10 cellular contexts compared by ENCODE assay signal in the genomic region with DNA sequence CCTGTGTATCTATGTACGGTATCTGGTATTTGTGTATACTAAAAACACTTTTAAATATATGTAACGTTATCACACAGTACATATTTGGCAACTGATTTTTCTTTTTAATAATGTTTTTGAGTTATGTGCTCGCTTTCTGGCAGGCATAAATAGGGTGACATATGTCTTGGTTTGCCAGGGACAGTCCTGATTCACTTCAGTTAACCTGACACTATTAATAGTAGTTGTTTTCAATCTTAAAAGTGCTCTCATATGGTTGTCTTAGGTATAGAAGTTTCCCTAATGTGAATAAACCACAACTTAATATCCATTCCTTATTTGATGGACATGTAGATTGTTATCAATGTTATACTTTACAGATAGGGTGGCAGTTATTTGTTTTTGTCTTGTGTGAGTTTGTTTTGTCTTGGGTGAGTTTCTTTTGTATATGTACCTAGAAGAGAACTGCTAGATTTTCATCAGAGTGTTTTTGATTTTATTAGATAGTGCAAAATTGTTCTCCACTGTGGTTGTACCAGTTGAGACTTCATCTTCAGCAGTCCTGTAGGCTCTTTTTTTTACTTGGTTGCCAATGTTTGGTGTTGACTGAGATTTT. TPM values are rescaled to one million over a fixed set of nuclear protein-coding genes. Genes with fewer than 3 reads are reported as not detected.
DNase-seq lines count a peak whose midpoint lies in the region; ATAC-seq, FAIRE-seq and TF ChIP-seq lines count a peak whose summit lies in the region.
"Had no signal": no experiment of that assay in that cellular context is flagged by ENCODE, and none has a peak within 500 bp of the region (broad histone marks: within the 10 kb centered on the region; RNA-seq: fewer than 3 reads in every experiment).

No MANE protein-coding gene starts in this region.

- H3K36me3 ChIP-seq in mammary epithelial cell (ENCODE audit: insufficient read depth, low read length) (peaks cover 8% of the 10 kb centered on the region), K562 (ENCODE audit: control insufficient read depth, insufficient read depth, low read length) (peaks cover 73% of the 10 kb centered on the region)
- H3K36me3 ChIP-seq: thoracic aorta had no signal

- H3K4me2 ChIP-seq in mammary epithelial cell (ENCODE audit: insufficient read depth, low read depth, low read length): no peak overlapping the region
- no peak overlapping the region; the same call in 1 of the 2 replicates for H3K4me2 ChIP-seq in K562 (ENCODE audit: insufficient read depth, low read length)

- peaks cover 74% of the 10 kb centered on the region for H3K36me3 Mint-ChIP-seq in MCF 10A (ENCODE audit: insufficient read depth, unreplicated experiment)

- TF ChIP-seq RAD21 in K562 (CRISPR knock-in tag; conservative IDR thresholded peaks at IDR 0.05 in 1 of 2, IDR thresholded peaks at IDR 0.05 in 1 of 2): no peak

- peaks cover 14% of the 10 kb centered on the region for H3K4me1 ChIP-seq in mammary epithelial cell (ENCODE audit: insufficient read depth, low read length)
- H3K4me1 ChIP-seq in K562 (replicated peaks in 1 of 2; ENCODE audit: control insufficient read depth in 2 of 2, insufficient read depth in 2 of 2, low read length in 2 of 2): peaks cover 3 to 32% of the 10 kb centered on the region in 2 experiments

- POLR2A ChIA-PET in MCF 10A (lab: Yijun Ruan, JAX): interaction anchor here (1.1 kb wide), 1 partner anchor 13 kb away, joined by 3 read pairs; no protein-coding TSS in a partner anchor
- POLR2A ChIA-PET in K562 (lab: Yijun Ruan, JAX): interaction anchor here (0.8 to 1.6 kb wide), 2 partner anchors 9 to 22 kb away, joined by 4 read pairs; no protein-coding TSS in a partner anchor

- H3K27me3 ChIP-seq in mammary epithelial cell (ENCODE audit: insufficient read depth, low read length) (no peaks in the 10 kb centered on the region), K562 (ENCODE audit: control insufficient read depth in 2 of 2, insufficient read depth in 2 of 2, low read length in 2 of 2) (no peaks in the 10 kb centered on the region)

- no peaks in the 10 kb centered on the region for H3K9me1 ChIP-seq in K562 (ENCODE audit: control insufficient read depth, insufficient read depth, low read length)

- TF ChIP-seq EP300 in K562 (IDR thresholded peaks at IDR 0.05; ENCODE audit: low read length): no peak

- ATAC-seq in HG02852 (IDR thresholded peaks at IDR 0.05; ENCODE audit: unreplicated experiment) (peak; percentile 50), K562 (no peak), HG02981 (IDR thresholded peaks at IDR 0.05; ENCODE audit: unreplicated experiment) (no peak), GM18909 (IDR thresholded peaks at IDR 0.05; ENCODE audit: poor library complexity, unreplicated experiment) (no peak)
- ATAC-seq in stimulated activated naive CD8-positive, alpha-beta T cell treated with anti-CD3 and anti-CD28 coated beads, Interleukin-15, amount 100 ng/mL, for 72 hours: no peak

- no peak overlapping the region for H3K4me3 Mint-ChIP-seq in MCF 10A (ENCODE audit: unreplicated experiment)
- H3K4me3 Mint-ChIP-seq in stimulated activated naive CD8-positive, alpha-beta T cell treated with anti-CD3 and anti-CD28 coated beads, Interleukin-15, amount 100 ng/mL, for 72 hours: peak overlapping the region; percentile 9 to 17
- H3K4me3 Mint-ChIP-seq: HFFc6 had no signal

- no peak for FAIRE-seq in K562 (lab: Jason Lieb, UNC)

- CTCF ChIA-PET in MCF 10A (lab: Yijun Ruan, JAX): no interaction called here
- CTCF ChIA-PET in mammary epithelial cell (lab: Charles Lee; ENCODE audit: low non-redundant PET): no interaction called here
- CTCF ChIA-PET in K562 (lab: Yijun Ruan, JAX; ENCODE audit: low intra/inter-chr PET ratio): no interaction called here

- no peak overlapping the region for H3K27ac ChIP-seq in mammary epithelial cell (ENCODE audit: insufficient read depth, low read depth, low read length)
- H3K27ac ChIP-seq in K562 (ENCODE audit: extremely low read depth, low read depth, low read length): no peak overlapping the region
- H3K27ac ChIP-seq: thoracic aorta had no signal

- no peak overlapping the region for H3K4me3 ChIP-seq in mammary epithelial cell (replicated peaks in 1 of 3; ENCODE audit: insufficient read depth in 1 of 3, low read depth in 2 of 3, low read length in 3 of 3)
- no peak overlapping the region for H3K4me3 ChIP-seq in K562
- H3K4me3 ChIP-seq: thoracic aorta had no signal

- TF ChIP-seq POLR2A in K562 (conservative IDR thresholded peaks at IDR 0.05): no peak

- no peaks in the 10 kb centered on the region for H3K9me3 Mint-ChIP-seq in MCF 10A (ENCODE audit: unreplicated experiment)
- no peaks in the 10 kb centered on the region for H3K9me3 Mint-ChIP-seq in stimulated activated naive CD8-positive, alpha-beta T cell treated with anti-CD3 and anti-CD28 coated beads, Interleukin-15, amount 100 ng/mL, for 72 hours
- H3K9me3 Mint-ChIP-seq: HFFc6 had no signal

- intact Hi-C loops in MCF 10A (cut with micrococcal nuclease): no loop called here
- intact Hi-C loops in mammary epithelial cell (cut with micrococcal nuclease): no loop called here
- intact Hi-C loops in K562 (cut with micrococcal nuclease): loop anchor here (1.0 kb wide), 1 partner anchor 7 kb away; no protein-coding TSS in a partner anchor

- in situ Hi-C loops in mammary epithelial cell (cut with MboI; ENCODE audit: low sequenced_read_pairs in 2 of 2): no loop called here
- in situ Hi-C loops in K562 (cut with MboI): no loop called here

- no peak overlapping the region for H3K9ac ChIP-seq in mammary epithelial cell (ENCODE audit: insufficient read depth, low read length)
- H3K9ac ChIP-seq in K562 (ENCODE audit: insufficient read depth in 1 of 2, low read depth in 2 of 2, low read length in 2 of 2): no peak overlapping the region

- BruUV-seq in MCF 10A (replicated peaks; lab: Mats Ljungman, UMichigan) (no TSS peak), mammary epithelial cell (replicated peaks; lab: Mats Ljungman, UMichigan) (no TSS peak), K562 (replicated peaks; lab: Mats Ljungman, UMichigan) (no TSS peak)

- no peaks in the 10 kb centered on the region for H3K9me3 ChIP-seq in mammary epithelial cell (replicated peaks; ENCODE audit: insufficient read depth, low read length)
- H3K9me3 ChIP-seq in K562 (replicated peaks; ENCODE audit: control insufficient read depth, insufficient read depth, low read depth, low read length): no peaks in the 10 kb centered on the region
- H3K9me3 ChIP-seq: thoracic aorta had no signal

- TF ChIP-seq CTCF in MCF 10A (IDR thresholded peaks at IDR 0.05; ENCODE audit: unreplicated experiment) (no peak), mammary epithelial cell (conservative IDR thresholded peaks at IDR 0.05 in 1 of 2, IDR thresholded peaks at IDR 0.05 in 1 of 2; ENCODE audit: extremely low read depth in 1 of 2, insufficient read depth in 1 of 2, low read depth in 1 of 2, low read length in 2 of 2) (no peak), K562 (IDR thresholded peaks at IDR 0.05 in 2 of 3, conservative IDR thresholded peaks at IDR 0.05 in 1 of 3; ENCODE audit: insufficient read depth in 2 of 3, low read depth in 1 of 3, low read length in 3 of 3) (no peak)

- H3K79me2 ChIP-seq in mammary epithelial cell (ENCODE audit: insufficient read depth, low read length) (peaks cover 100% of the 10 kb centered on the region), K562 (ENCODE audit: control insufficient read depth, insufficient read depth, low read length) (peaks cover 100% of the 10 kb centered on the region)

- H2AFZ ChIP-seq in mammary epithelial cell (ENCODE audit: low read depth, low read length) (no peak overlapping the region), K562 (ENCODE audit: low read depth, low read length) (no peak overlapping the region)

- H3K27me3 Mint-ChIP-seq in MCF 10A (ENCODE audit: insufficient read depth, unreplicated experiment): no peaks in the 10 kb centered on the region
- no peaks in the 10 kb centered on the region for H3K27me3 Mint-ChIP-seq in stimulated activated naive CD8-positive, alpha-beta T cell treated with anti-CD3 and anti-CD28 coated beads, Interleukin-15, amount 100 ng/mL, for 72 hours

- 98% methylated on average over 3 of the region's 3 CpGs for WGBS in mammary epithelial cell (ENCODE audit: low coverage, missing lambda C conversion rate)
- 65% methylated on average over 3 of the region's 3 CpGs for WGBS in K562 (ENCODE audit: insufficient coverage, low coverage, missing lambda C conversion rate)

- dilution Hi-C loops in mammary epithelial cell (cut with HindIII; ENCODE audit: low sequenced_read_pairs): no loop called here

- H3K27ac Mint-ChIP-seq in MCF 10A (ENCODE audit: low read depth, unreplicated experiment): peak overlapping the region; percentile 8
- peak overlapping the region in 1 of 2 donors; percentile 9 for H3K27ac Mint-ChIP-seq in stimulated activated naive CD8-positive, alpha-beta T cell treated with anti-CD3 and anti-CD28 coated beads, Interleukin-15, amount 100 ng/mL, for 72 hours

- peaks cover 49% of the 10 kb centered on the region for H4K20me1 ChIP-seq in mammary epithelial cell (ENCODE audit: insufficient read depth, low read length)
- H4K20me1 ChIP-seq in K562 (replicated peaks; ENCODE audit: control insufficient read depth, insufficient read depth, low read length): peaks cover 52% of the 10 kb centered on the region

- peaks cover 61% of the 10 kb centered on the region for H3K4me1 Mint-ChIP-seq in MCF 10A (ENCODE audit: insufficient read depth, unreplicated experiment)
- peaks cover 87% of the 10 kb centered on the region for H3K4me1 Mint-ChIP-seq in stimulated activated naive CD8-positive, alpha-beta T cell treated with anti-CD3 and anti-CD28 coated beads, Interleukin-15, amount 100 ng/mL, for 72 hours

- DNase-seq in MCF 10A (ENCODE audit: unreplicated experiment): no peak
- DNase-seq in mammary epithelial cell: no peak
- no peak for DNase-seq in K562 (ENCODE audit: extremely low read depth in 1 of 4, low spot score in 3 of 4)
- DNase-seq in stimulated activated naive CD8-positive, alpha-beta T cell treated with anti-CD3 and anti-CD28 coated beads, Interleukin-15, amount 100 ng/mL, for 72 hours: no peak
- no peak for DNase-seq in NCI-H510A treated with DMSO at 0.1 percent for 48 hours (lab: John Stamatoyannopoulos, UW)
- DNase-seq: HFFc6 had no signal

RNA-seq across cellular contexts. Expression of a gene that starts 7.9 kb away (rescaled TPM):
- 279 and 282 TPM in 2 replicates for total RNA-seq in MCF 10A (2022)
- 100 to 1,000 TPM; 193 to 252 TPM for total RNA-seq in mammary epithelial cell
- 82.5 TPM for polyA plus RNA-seq in mammary epithelial cell
- polyA minus RNA-seq in mammary epithelial cell: 346 TPM
- 109 and 174 TPM in 2 replicates for total RNA-seq in K562 (2011; cell fraction: chromatin; rRNA removed; ENCODE audit: low replicate concordance)
- 80.2 and 99.9 TPM in 2 replicates for total RNA-seq in K562 (2011; cell fraction: nucleolus; rRNA removed)
- 122 and 186 TPM in 2 replicates for total RNA-seq in K562 (2011; cell fraction: nucleoplasm; rRNA removed)
- 105 and 130 TPM in 2 replicates for total RNA-seq in K562 (2014; rRNA removed)
- 238 and 257 TPM in 2 replicates for total RNA-seq in K562 (2014; rRNA removed; fragmentation: Illumina TruSeq; extraction: Trizol)
- total RNA-seq in K562 (2015; rRNA removed; fragmentation: Illumina TruSeq; extraction: Trizol): 195 and 209 TPM in 2 replicates
- total RNA-seq in K562 (2021): 260 and 264 TPM in 2 replicates
- 74.3 and 101 TPM in 2 replicates for polyA plus RNA-seq in K562 (2011; rRNA removed)
- 35.6 and 53.9 TPM in 2 replicates for polyA plus RNA-seq in K562 (2011; cell fraction: cytosol; rRNA removed)
- polyA plus RNA-seq in K562 (2011; cell fraction: nucleus; rRNA removed): 53.2 and 53.3 TPM in 2 replicates
- polyA plus RNA-seq in K562 (2012): 64.6 and 142 TPM in 2 replicates
- polyA plus RNA-seq in K562 (2014; fragmentation: Illumina TruSeq; extraction: Trizol): 142 and 173 TPM in 2 replicates
- 10 to 100 TPM; 54.7 to 55.5 TPM for polyA plus RNA-seq in K562 (2014; fragmentation: Nextera tagmentation; extraction: Ambion mirVana)
- polyA plus RNA-seq in K562 (2014; rRNA removed): 69.7 and 79.8 TPM in 2 replicates
- polyA minus RNA-seq in K562 (2011; rRNA and poly(A)+ RNA removed): 228 and 286 TPM in 2 replicates
- 120 and 156 TPM in 2 replicates for polyA minus RNA-seq in K562 (2011; cell fraction: cytosol; rRNA and poly(A)+ RNA removed)
- 97.3 and 124 TPM in 2 replicates for polyA minus RNA-seq in K562 (2011; cell fraction: nucleus; rRNA and poly(A)+ RNA removed)

RNA-seq across cellular contexts. Expression of a gene that starts 21.2 kb away (rescaled TPM):
- total RNA-seq in MCF 10A (2022) (155 and 168 TPM in 2 replicates), mammary epithelial cell (10 to 100 TPM; 27.0 to 89.2 TPM), K562 (2014; rRNA removed) (66.2 and 70.3 TPM in 2 replicates), K562 (2014; rRNA removed; fragmentation: Illumina TruSeq; extraction: Trizol) (59.8 and 68.2 TPM in 2 replicates), K562 (2015; rRNA removed; fragmentation: Illumina TruSeq; extraction: Trizol) (72.2 and 73.8 TPM in 2 replicates), K562 (2021) (86.2 and 93.0 TPM in 2 replicates)
- polyA plus RNA-seq in mammary epithelial cell (310 TPM), K562 (2011; rRNA removed) (59.2 and 75.4 TPM in 2 replicates), K562 (2014; fragmentation: Illumina TruSeq; extraction: Trizol) (118 and 156 TPM in 2 replicates), K562 (2014; fragmentation: Nextera tagmentation; extraction: Ambion mirVana) (100 to 1,000 TPM; 303 to 318 TPM), K562 (2014; rRNA removed) (111 and 153 TPM in 2 replicates)
- 53.9 TPM for polyA minus RNA-seq in mammary epithelial cell
- total RNA-seq in K562 (2011; cell fraction: chromatin; rRNA removed; ENCODE audit: low replicate concordance): 31.3 and 35.6 TPM in 2 replicates
- total RNA-seq in K562 (2011; cell fraction: nucleolus; rRNA removed): 32.5 and 42.5 TPM in 2 replicates
- 43.0 and 57.0 TPM in 2 replicates for total RNA-seq in K562 (2011; cell fraction: nucleoplasm; rRNA removed)
- polyA plus RNA-seq in K562 (2011; cell fraction: cytosol; rRNA removed): 149 and 236 TPM in 2 replicates
- 44.2 and 47.6 TPM in 2 replicates for polyA plus RNA-seq in K562 (2011; cell fraction: nucleus; rRNA removed)
- 94.6 and 155 TPM in 2 replicates for polyA plus RNA-seq in K562 (2012)
- polyA minus RNA-seq in K562 (2011; rRNA and poly(A)+ RNA removed): 80.6 and 107 TPM in 2 replicates
- 22.8 and 37.2 TPM in 2 replicates for polyA minus RNA-seq in K562 (2011; cell fraction: cytosol; rRNA and poly(A)+ RNA removed)
- polyA minus RNA-seq in K562 (2011; cell fraction: nucleus; rRNA and poly(A)+ RNA removed): 27.0 and 27.1 TPM in 2 replicates
